10 cellular contexts compared by ENCODE assay signal in the genomic region with DNA sequence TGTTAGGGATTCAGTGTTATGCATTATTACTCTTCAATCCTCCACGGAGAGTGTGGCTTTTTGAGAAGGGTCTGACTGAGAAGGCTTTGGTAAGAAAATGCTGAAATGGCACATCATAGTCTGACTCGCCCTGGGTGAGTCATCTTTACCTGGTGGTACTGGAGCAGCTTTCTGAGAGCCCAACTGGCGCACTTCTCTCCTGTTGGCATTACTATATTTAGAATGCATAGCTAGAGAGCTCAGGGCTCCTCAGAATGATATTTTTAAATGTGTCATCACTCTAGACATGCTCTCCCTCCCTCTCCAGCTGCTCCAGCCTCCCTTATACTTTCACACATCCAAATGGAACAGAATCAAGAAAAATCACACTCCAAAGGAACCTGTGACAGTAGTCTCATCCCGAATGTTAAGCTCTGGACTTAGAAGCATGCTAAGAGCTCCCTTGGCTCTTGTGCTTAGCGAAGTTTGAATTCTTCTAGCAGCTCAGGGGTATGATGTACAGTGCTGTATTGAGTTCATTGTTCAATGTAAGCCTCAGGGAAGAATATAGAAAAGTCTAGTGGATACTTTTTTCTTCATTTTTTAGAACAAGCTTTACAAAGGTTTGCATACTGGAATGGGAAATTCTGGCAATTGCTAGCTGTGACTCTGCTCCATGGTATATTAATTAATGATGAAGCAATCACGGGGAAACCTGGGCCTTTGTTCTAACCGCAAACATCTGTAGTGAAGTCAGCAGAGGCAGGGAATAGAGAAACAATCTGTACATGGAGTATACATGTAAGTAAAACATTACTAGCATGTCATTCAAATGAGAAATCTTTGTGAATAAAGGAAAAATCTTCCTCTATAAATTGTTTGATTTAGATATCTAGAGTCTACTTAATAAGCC.
DNase-seq lines count a peak whose midpoint lies in the region; ATAC-seq, FAIRE-seq and TF ChIP-seq lines count a peak whose summit lies in the region.
"Had no signal": no experiment of that assay in that cellular context is flagged by ENCODE, and none has a peak within 500 bp of the region (broad histone marks: within the 10 kb centered on the region; RNA-seq: fewer than 3 reads in every experiment).

No MANE protein-coding gene starts in this region.

- no peak for ATAC-seq in HepG2
- ATAC-seq in right lobe of liver, result no peak
- ATAC-seq: stimulated activated naive CD8-positive, alpha-beta T cell treated with anti-CD3 and anti-CD28 coated beads, Interleukin-15, amount 100 ng/mL, for 72 hours had no signal

- intact Hi-C loops in HepG2 (cut with micrococcal nuclease; ENCODE audit: unreplicated experiment), result no loop called here
- intact Hi-C loops in right lobe of liver (cut with DNase I), result no loop called here

- H3K4me3 ChIP-seq in HepG2 (replicated peaks in 1 of 3; ENCODE audit: insufficient read depth in 1 of 3, low read depth in 2 of 3, low read length in 3 of 3) (no peak overlapping the region), right lobe of liver (no peak overlapping the region), astrocyte of the spinal cord (ENCODE audit: low read depth, low read length) (no peak overlapping the region), hepatocyte (no peak overlapping the region), HAP-1 (no peak overlapping the region)

- no peak for TF ChIP-seq RAD21 in HepG2 (CRISPR knock-in tag; IDR thresholded peaks at IDR 0.05)

- TF ChIP-seq EP300 in HepG2 (IDR thresholded peaks at IDR 0.05; ENCODE audit: low read depth in 2 of 2, low read length in 2 of 2), result no peak
- no peak for TF ChIP-seq EP300 in HepG2 (CRISPR knock-in tag; IDR thresholded peaks at IDR 0.05; ENCODE audit: borderline replicate concordance)

- H3K4me1 ChIP-seq in HepG2 (ENCODE audit: insufficient read depth, low read length) (peaks cover 7% of the 10 kb centered on the region; the same call in 1 of the 2 replicates), right lobe of liver (no peaks in the 10 kb centered on the region), hepatocyte (ENCODE audit: insufficient read depth) (no peaks in the 10 kb centered on the region), HAP-1 (no peaks in the 10 kb centered on the region)

- no peak for FAIRE-seq in HepG2 (lab: Jason Lieb, UNC)

- no peak overlapping the region for H3K9ac ChIP-seq in HepG2 (ENCODE audit: insufficient read depth, low read depth, low read length)

- no peaks in the 10 kb centered on the region for H3K27me3 ChIP-seq in HepG2 (ENCODE audit: control insufficient read depth in 1 of 2, insufficient read depth in 2 of 2, low read length in 2 of 2)
- no peaks in the 10 kb centered on the region for H3K27me3 ChIP-seq in right lobe of liver
- H3K27me3 ChIP-seq in hepatocyte, result no peaks in the 10 kb centered on the region
- H3K27me3 ChIP-seq in HAP-1 (ENCODE audit: low read depth), result no peaks in the 10 kb centered on the region

- DNase-seq in HepG2 (ENCODE audit: low spot score), result no peak
- DNase-seq in right lobe of liver, result no peak
- peak; percentile 15 for DNase-seq in astrocyte of the spinal cord (ENCODE audit: low read depth, low spot score)
- DNase-seq in hepatocyte (ENCODE audit: low spot score), result peak; percentile 17
- DNase-seq in HAP-1 (ENCODE audit: low spot score in 2 of 2), result no peak
- no peak for DNase-seq in GM10266 (ENCODE audit: extremely low spot score)
- DNase-seq in globus pallidus (ENCODE audit: low spot score), result no peak
- no peak for DNase-seq in stimulated activated CD8-positive, alpha-beta memory T cell treated with anti-CD3 and anti-CD28 coated beads, Interleukin-4, amount 100 ng/mL, for 48 hours
- DNase-seq: stimulated activated CD4-positive, alpha-beta T cell treated with anti-CD3 and anti-CD28 coated beads, Interleukin-1b, Interleukin-23, amount 100 ng/mL, for 48 hours; stimulated activated naive CD8-positive, alpha-beta T cell treated with anti-CD3 and anti-CD28 coated beads, Interleukin-15, amount 100 ng/mL, for 72 hours had no signal

- H2AFZ ChIP-seq in HepG2 (ENCODE audit: low read length), result no peak overlapping the region
- no peak overlapping the region for H2AFZ ChIP-seq in hepatocyte

- H3K9me2 ChIP-seq in hepatocyte (replicated peaks; ENCODE audit: insufficient read depth), result no peaks in the 10 kb centered on the region

- TF ChIP-seq CTCF in HepG2 (CRISPR knock-in tag; IDR thresholded peaks at IDR 0.05) (no peak), right lobe of liver (IDR thresholded peaks at IDR 0.05) (no peak), astrocyte of the spinal cord (IDR thresholded peaks at IDR 0.05; ENCODE audit: low read depth, low read length) (no peak), hepatocyte (IDR thresholded peaks at IDR 0.05; ENCODE audit: poor library complexity) (no peak), GM10266 (IDR thresholded peaks at IDR 0.05; ENCODE audit: control insufficient read depth, insufficient read depth, low read depth, missing control alignments) (no peak)

- H3K4me2 ChIP-seq in HepG2 (ENCODE audit: low read depth, low read length) (no peak overlapping the region), hepatocyte (no peak overlapping the region)

- H4K20me1 ChIP-seq in HepG2 (ENCODE audit: insufficient read depth, low read length) (no peaks in the 10 kb centered on the region), hepatocyte (ENCODE audit: insufficient read depth, poor library complexity, severe bottlenecking) (no peaks in the 10 kb centered on the region)

- POLR2A ChIA-PET in HepG2 (lab: Yijun Ruan, JAX), result no interaction called here

- H3K79me2 ChIP-seq in HepG2 (ENCODE audit: insufficient read depth, low read length) (peaks cover 2% of the 10 kb centered on the region), hepatocyte (no peaks in the 10 kb centered on the region)

- TF ChIP-seq POLR2A in HepG2 (IDR thresholded peaks at IDR 0.05; ENCODE audit: insufficient read depth in 1 of 2, low read depth in 2 of 2, low read length in 2 of 2), result no peak
- no peak for TF ChIP-seq POLR2A in right lobe of liver (IDR thresholded peaks at IDR 0.05)

- H3K27ac ChIP-seq in HepG2 (ENCODE audit: extremely low read length, insufficient read depth, low read length) (no peak overlapping the region), right lobe of liver (no peak overlapping the region), hepatocyte (no peak overlapping the region)

- CTCF ChIA-PET in HepG2 (lab: Yijun Ruan, JAX; ENCODE audit: low intra/inter-chr PET ratio, low total read pairs), result no interaction called here

- H3K9me3 ChIP-seq in HepG2 (ENCODE audit: low read length) (peaks cover 44% of the 10 kb centered on the region), right lobe of liver (no peaks in the 10 kb centered on the region), hepatocyte (ENCODE audit: low read depth) (no peaks in the 10 kb centered on the region), HAP-1 (no peaks in the 10 kb centered on the region)

- H3K36me3 ChIP-seq in HepG2 (replicated peaks in 1 of 2; ENCODE audit: control insufficient read depth in 1 of 2, insufficient read depth in 2 of 2, low read length in 2 of 2) (no peaks in the 10 kb centered on the region), right lobe of liver (no peaks in the 10 kb centered on the region), hepatocyte (replicated peaks; ENCODE audit: insufficient read depth, low read depth) (no peaks in the 10 kb centered on the region), HAP-1 (replicated peaks) (no peaks in the 10 kb centered on the region)

- in situ Hi-C loops in HepG2 (cut with HindIII; ENCODE audit: extremely low pct_ligation_motif_present, low pct_unique_long_range_greater_than_20kb) (no loop called here), astrocyte of the spinal cord (cut with HindIII; ENCODE audit: low sequenced_read_pairs) (no loop called here), HAP-1 (cut with MboI; ENCODE audit: low sequenced_read_pairs) (no loop called here)

- no TSS peak for BruUV-seq in HepG2 (replicated peaks; lab: Mats Ljungman, UMichigan)

- WGBS in HepG2 (ENCODE audit: low lambda C conversion rate), result 6% methylated on average over 7 of the region's 7 CpGs
- WGBS in right lobe of liver (ENCODE audit: insufficient coverage, low coverage, low lambda C conversion rate, missing lambda C conversion rate), result 66% methylated on average over 6 of the region's 7 CpGs
- WGBS in hepatocyte (ENCODE audit: low lambda C conversion rate, missing lambda C conversion rate), result 76% methylated on average over 7 of the region's 7 CpGs

TF ChIP-seq in HepG2, 621 proteins besides CTCF, POLR2A, EP300 and RAD21:
- TF ChIP-seq RFXANK (CRISPR knock-in tag; IDR thresholded peaks at IDR 0.05) (no peak), ZBTB7A (CRISPR knock-in tag; IDR thresholded peaks at IDR 0.05) (no peak), ZSCAN12 (CRISPR knock-in tag; IDR thresholded peaks at IDR 0.05) (no peak), MXD4 (CRISPR knock-in tag; IDR thresholded peaks at IDR 0.05) (no peak), MAFK (conservative IDR thresholded peaks at IDR 0.05 in 1 of 2, IDR thresholded peaks at IDR 0.05 in 1 of 2; ENCODE audit: low read length in 2 of 2) (peak; percentile 80 to 86), U2AF1 (optimal IDR thresholded peaks at IDR 0.05; ENCODE audit: low read depth, low read length) (no peak), MAFF (IDR thresholded peaks at IDR 0.05; ENCODE audit: low read depth, low read length) (peak; percentile 80), ZNF652 (CRISPR knock-in tag; IDR thresholded peaks at IDR 0.05; ENCODE audit: borderline replicate concordance, low read depth) (no peak)

Comparison
In these comparisons a context has a peak if more than half of its experiments do, and no peak if none do; other contexts are left out.
1. DNase-seq: peak in astrocyte of the spinal cord (single experiment) and hepatocyte (single experiment); none in HepG2 (single experiment), right lobe of liver (0 of 3), HAP-1 (0 of 2), GM10266 (single experiment), globus pallidus (single experiment) and stimulated activated CD8-positive, alpha-beta memory T cell treated with anti-CD3 and anti-CD28 coated beads, Interleukin-4, amount 100 ng/mL, for 48 hours (single experiment).